25 cellular contexts compared by ENCODE assay signal in the genomic region with DNA sequence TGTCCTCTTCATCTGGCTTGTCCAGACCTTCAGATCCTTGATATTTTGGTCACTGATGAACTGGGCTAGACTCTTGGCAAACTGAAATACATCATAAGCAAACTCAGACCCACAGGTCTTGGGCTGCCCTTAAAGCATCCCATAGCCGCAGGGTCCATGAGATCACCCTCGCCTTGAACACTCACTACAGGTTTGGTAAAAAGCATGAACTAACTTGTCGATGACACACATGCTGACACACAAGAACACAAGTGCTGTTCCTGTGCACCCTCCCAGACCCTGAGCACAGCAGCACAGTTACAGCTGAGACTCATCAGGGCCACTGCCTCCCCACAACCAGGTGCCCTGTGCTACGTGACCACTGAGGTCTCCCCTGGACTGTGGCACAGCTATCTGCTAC. TPM values are rescaled to one million over a fixed set of nuclear protein-coding genes. Genes with fewer than 3 reads are reported as not detected.
A peak's percentile ranks its signal among the peaks of the same experiment; 100 is the strongest.
DNase-seq lines count a peak whose midpoint lies in the region; ATAC-seq, FAIRE-seq and TF ChIP-seq lines count a peak whose summit lies in the region.
"Had no signal": no experiment of that assay in that cellular context is flagged by ENCODE, and none has a peak within 500 bp of the region (broad histone marks: within the 10 kb centered on the region; RNA-seq: fewer than 3 reads in every experiment).

No MANE protein-coding gene starts in this region.

- in situ Hi-C loops in mammary epithelial cell (cut with MboI; ENCODE audit: low sequenced_read_pairs in 2 of 2) = no loop called here

- FAIRE-seq in HTR-8/SVneo (lab: Jason Lieb, UNC) = peak; percentile 9
- FAIRE-seq: G401.6, GM12878, RCC 7860 had no signal

- H3K4me1 Mint-ChIP-seq in stimulated activated effector memory CD8-positive, alpha-beta T cell treated with anti-CD3 and anti-CD28 coated beads, Interleukin-12 subunit alpha, Interleukin-12 subunit beta, amount 100 ng/mL, for 72 hours = no peaks in the 10 kb centered on the region

- dilution Hi-C loops in mammary epithelial cell (cut with HindIII; ENCODE audit: low sequenced_read_pairs) = no loop called here

- CTCF ChIA-PET in mammary epithelial cell (lab: Charles Lee; ENCODE audit: low non-redundant PET) = no interaction called here

- no peaks in the 10 kb centered on the region for H4K20me1 ChIP-seq in mammary epithelial cell (ENCODE audit: insufficient read depth, low read length)

- BruUV-seq in mammary epithelial cell (replicated peaks; lab: Mats Ljungman, UMichigan) = no TSS peak

- H3K4me1 ChIP-seq in mammary epithelial cell (ENCODE audit: insufficient read depth, low read length) = peaks cover 10% of the 10 kb centered on the region
- peaks cover 2 to 19% (median 7%) of the 10 kb centered on the region in 3 donors for H3K4me1 ChIP-seq in esophagus squamous epithelium
- H3K4me1 ChIP-seq: SJCRH30 had no signal

- H3K9me3 ChIP-seq in mammary epithelial cell (replicated peaks; ENCODE audit: insufficient read depth, low read length) (no peaks in the 10 kb centered on the region), esophagus squamous epithelium (no peaks in the 10 kb centered on the region)
- H3K9me3 ChIP-seq: HAP-1, SJCRH30 had no signal

- H3K27me3 ChIP-seq in mammary epithelial cell (ENCODE audit: insufficient read depth, low read length) = no peaks in the 10 kb centered on the region
- no peaks in the 10 kb centered on the region for H3K27me3 ChIP-seq in esophagus squamous epithelium
- H3K27me3 ChIP-seq: SJCRH30 had no signal

- DNase-seq in HTR-8/SVneo (ENCODE audit: insufficient read length, low spot score) = no peak
- DNase-seq in mammary epithelial cell = peak; percentile 72
- no peak for DNase-seq in esophagus squamous epithelium (lab: John Stamatoyannopoulos, UW)
- DNase-seq in stimulated activated effector memory CD8-positive, alpha-beta T cell treated with anti-CD3 and anti-CD28 coated beads, Interleukin-12 subunit alpha, Interleukin-12 subunit beta, amount 100 ng/mL, for 72 hours (ENCODE audit: low spot score in 2 of 2) = no peak
- DNase-seq in HuH-7.5 (ENCODE audit: low spot score) = no peak
- DNase-seq in DMS53 (lab: John Stamatoyannopoulos, UW) = no peak
- DNase-seq: C1 segment of cervical spinal cord; CD4-positive, alpha-beta memory T cell; COR-L47; GOT3; HFFc6; NCI-H1092 treated with DMSO at 0.1 percent for 48 hours; NCI-H1436; NCI-H187; NCI-H2081 treated with DMSO at 0.1 percent for 48 hours; NCI-H524; NCI-H748 treated with DMSO at 0.1 percent for 48 hours; SJCRH30 had no signal

- no peak overlapping the region for H3K27ac Mint-ChIP-seq in stimulated activated effector memory CD8-positive, alpha-beta T cell treated with anti-CD3 and anti-CD28 coated beads, Interleukin-12 subunit alpha, Interleukin-12 subunit beta, amount 100 ng/mL, for 72 hours
- H3K27ac Mint-ChIP-seq: HFFc6 had no signal

- H3K27ac ChIP-seq in mammary epithelial cell (ENCODE audit: insufficient read depth, low read depth, low read length) = no peak overlapping the region
- H3K27ac ChIP-seq in esophagus squamous epithelium = peak overlapping the region; percentile 39 to 74 (median 60)
- H3K27ac ChIP-seq: SJCRH30 had no signal

- peaks cover 100% of the 10 kb centered on the region for H3K36me3 Mint-ChIP-seq in stimulated activated effector memory CD8-positive, alpha-beta T cell treated with anti-CD3 and anti-CD28 coated beads, Interleukin-12 subunit alpha, Interleukin-12 subunit beta, amount 100 ng/mL, for 72 hours

- no peak overlapping the region for H3K4me3 Mint-ChIP-seq in stimulated activated effector memory CD8-positive, alpha-beta T cell treated with anti-CD3 and anti-CD28 coated beads, Interleukin-12 subunit alpha, Interleukin-12 subunit beta, amount 100 ng/mL, for 72 hours
- H3K4me3 Mint-ChIP-seq: CD4-positive, alpha-beta memory T cell; HFFc6 had no signal

- H3K4me2 ChIP-seq in mammary epithelial cell (ENCODE audit: insufficient read depth, low read depth, low read length) = no peak overlapping the region

- peak; percentile 37 for ATAC-seq in stimulated activated effector memory CD8-positive, alpha-beta T cell treated with anti-CD3 and anti-CD28 coated beads, Interleukin-12 subunit alpha, Interleukin-12 subunit beta, amount 100 ng/mL, for 72 hours
- no peak for ATAC-seq in HG02970 (IDR thresholded peaks at IDR 0.05; ENCODE audit: low FRiP score, unreplicated experiment)
- ATAC-seq: GM12878, Right ventricle myocardium inferior, SK-N-SH treated with all-trans-retinoic acid at 6 μM for 48 hours had no signal

- no peaks in the 10 kb centered on the region for H3K79me2 ChIP-seq in mammary epithelial cell (ENCODE audit: insufficient read depth, low read length)

- H2AFZ ChIP-seq in mammary epithelial cell (ENCODE audit: low read depth, low read length) = no peak overlapping the region

- TF ChIP-seq CTCF in mammary epithelial cell (conservative IDR thresholded peaks at IDR 0.05 in 1 of 2, IDR thresholded peaks at IDR 0.05 in 1 of 2; ENCODE audit: extremely low read depth in 1 of 2, insufficient read depth in 1 of 2, low read depth in 1 of 2, low read length in 2 of 2) (no peak), esophagus squamous epithelium (IDR thresholded peaks at IDR 0.05) (no peak)

- H3K9me3 Mint-ChIP-seq in stimulated activated effector memory CD8-positive, alpha-beta T cell treated with anti-CD3 and anti-CD28 coated beads, Interleukin-12 subunit alpha, Interleukin-12 subunit beta, amount 100 ng/mL, for 72 hours = no peaks in the 10 kb centered on the region
- H3K9me3 Mint-ChIP-seq: CD4-positive, alpha-beta memory T cell; HFFc6 had no signal

- no peak for TF ChIP-seq POLR2A in esophagus squamous epithelium (IDR thresholded peaks at IDR 0.05)

- intact Hi-C loops in mammary epithelial cell (cut with micrococcal nuclease) (no loop called here), esophagus squamous epithelium (cut with DNase I) (no loop called here)

- H3K4me3 ChIP-seq in mammary epithelial cell (replicated peaks in 1 of 3; ENCODE audit: insufficient read depth in 1 of 3, low read depth in 2 of 3, low read length in 3 of 3) (no peak overlapping the region), esophagus squamous epithelium (no peak overlapping the region)
- H3K4me3 ChIP-seq: GM12878, HAP-1, SJCRH30 had no signal

- H3K9ac ChIP-seq in mammary epithelial cell (ENCODE audit: insufficient read depth, low read length) = no peak overlapping the region

- WGBS in mammary epithelial cell (ENCODE audit: low coverage, missing lambda C conversion rate) = 44% methylated on average over 4 of the region's 4 CpGs
- WGBS in esophagus squamous epithelium, 2 donors = 56 to 77% methylated on average over 3 to 4 of the region's 4 CpGs

- H3K36me3 ChIP-seq in mammary epithelial cell (ENCODE audit: insufficient read depth, low read length) (peaks cover 25% of the 10 kb centered on the region), esophagus squamous epithelium (peaks cover 0 to 88% (median 10%) of the 10 kb centered on the region in 3 donors)
- H3K36me3 ChIP-seq: HAP-1, SJCRH30 had no signal

RNA-seq across cellular contexts. Expression of a gene that starts 21.0 kb away (rescaled TPM):
- 10 to 100 TPM; 14.7 to 45.3 TPM for total RNA-seq in mammary epithelial cell
- polyA plus RNA-seq in mammary epithelial cell = 26.2 TPM
- 36.7 TPM for polyA minus RNA-seq in mammary epithelial cell
- 10 to 100 TPM in 1 of 4 donors, 1 to 10 TPM in 3; 6.7 to 10.2 (median 8.0) TPM for total RNA-seq in esophagus squamous epithelium

RNA-seq across cellular contexts. Expression of a gene that starts 28.0 kb away (rescaled TPM):
- total RNA-seq in mammary epithelial cell (10 to 100 TPM in 1 of 2 donors, 1 to 10 TPM in 1; 6.8 to 28.3 TPM), esophagus squamous epithelium (1 to 10 TPM; 2.6 to 5.3 (median 3.4) TPM)
- polyA plus RNA-seq in mammary epithelial cell = 9.9 TPM
- polyA minus RNA-seq in mammary epithelial cell = 8.2 TPM
- total RNA-seq: CD4-positive, alpha-beta memory T cell; GM12878; Right ventricle myocardium inferior had no signal
- polyA plus RNA-seq: CD4-positive, alpha-beta memory T cell had no signal

RNA-seq across cellular contexts. Expression of a gene that starts 31.6 kb away (rescaled TPM):
- total RNA-seq in mammary epithelial cell (100 to 1,000 TPM in 1 of 2 donors, 10 to 100 TPM in 1; 56.0 to 124 TPM), esophagus squamous epithelium (100 to 1,000 TPM in 2 of 4 donors, 10 to 100 TPM in 2; 71.8 to 138 (median 115) TPM)
- polyA plus RNA-seq in mammary epithelial cell = 114 TPM
- polyA minus RNA-seq in mammary epithelial cell = 136 TPM

RNA-seq across cellular contexts. Expression of a gene that starts 59.6 kb away (rescaled TPM):
- 100 to 1,000 TPM; 130 to 425 TPM for total RNA-seq in mammary epithelial cell
- 106 TPM for polyA plus RNA-seq in mammary epithelial cell
- polyA minus RNA-seq in mammary epithelial cell = 239 TPM
- total RNA-seq in esophagus squamous epithelium = 100 to 1,000 TPM in 1 of 4 donors, 10 to 100 TPM in 3; 52.8 to 125 (median 69.0) TPM
- polyA plus RNA-seq: CD4-positive, alpha-beta memory T cell had no signal
